9 cellular contexts compared by ENCODE assay signal in the genomic region with DNA sequence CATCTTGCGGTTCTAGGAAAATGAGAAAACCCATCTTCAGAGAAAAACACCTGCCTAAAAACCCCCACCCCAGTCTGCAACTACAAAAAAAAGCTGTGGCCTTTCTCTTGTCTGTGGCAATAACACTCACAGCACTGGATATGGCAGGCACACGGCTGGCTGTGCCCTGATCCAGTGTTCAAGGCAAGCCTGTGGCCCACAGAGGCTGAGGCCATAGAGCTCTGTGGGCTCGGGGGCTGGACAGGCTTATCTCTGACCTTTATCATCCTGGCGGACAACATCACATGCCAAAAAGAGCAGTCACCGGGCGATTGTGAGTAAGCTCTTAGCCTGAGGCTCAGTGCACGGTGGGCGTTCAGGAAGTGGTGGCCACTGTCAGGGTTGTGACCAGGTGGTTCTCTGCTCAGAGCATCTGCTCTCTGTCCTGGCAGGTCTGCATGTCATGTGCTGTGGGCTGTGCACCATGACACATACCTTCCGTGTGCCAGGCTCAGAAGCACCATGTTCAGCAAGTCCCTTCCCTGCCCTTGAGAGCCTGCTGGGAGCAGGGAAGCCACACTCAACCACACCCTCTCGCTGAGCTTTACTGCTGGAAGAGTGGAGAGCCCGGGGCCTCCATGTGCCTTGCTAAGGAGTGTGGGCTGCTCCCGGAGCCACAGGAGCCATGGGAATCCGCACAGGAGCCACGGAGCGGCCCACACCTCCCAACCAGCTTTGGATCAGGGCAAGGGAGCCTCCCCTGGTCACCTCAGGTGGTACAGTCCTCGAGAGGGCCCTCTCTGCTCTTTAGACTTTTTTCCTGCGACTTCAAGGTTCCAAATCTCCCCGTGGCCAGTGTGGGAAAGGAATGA. TPM values are rescaled to one million over a fixed set of nuclear protein-coding genes. Genes with fewer than 3 reads are reported as not detected.
DNase-seq lines count a peak whose midpoint lies in the region; ATAC-seq and TF ChIP-seq lines count a peak whose summit lies in the region.
"Had no signal": no experiment of that assay in that cellular context is flagged by ENCODE, and none has a peak within 500 bp of the region (broad histone marks: within the 10 kb centered on the region; RNA-seq: fewer than 3 reads in every experiment).

No MANE protein-coding gene starts in this region.

- peak; percentile 22 to 46 for DNase-seq in activated T-cell treated with anti-CD3 and anti-CD28 coated beads, Interleukin-2, amount 50 U/mL, for 72 hours
- DNase-seq in activated T-cell treated with anti-CD3 and anti-CD28 coated beads, Interleukin-2, amount 50 U/mL, for 4 hours: no peak
- DNase-seq in RKO (ENCODE audit: low spot score) (peak; percentile 61), fibroblast of the aortic adventitia (ENCODE audit: low read depth) (peak; percentile 37), thyroid gland (peak; percentile 39 to 60), NOMO-1 treated with dmso at 0.1 percent for 144 hours (lab: John Stamatoyannopoulos, UW; ENCODE audit: unreplicated experiment) (no peak), mesenteric fat pad (ENCODE audit: low spot score) (no peak)
- DNase-seq in activated effector memory CD4-positive, alpha-beta T cell treated with anti-CD3 and anti-CD28 coated beads, Interleukin-2, amount 50 U/mL, for 16 hours: no peak

- H3K27ac ChIP-seq in thyroid gland: no peak overlapping the region

- no peaks in the 10 kb centered on the region for H3K36me3 ChIP-seq in thyroid gland

- ATAC-seq in activated T-cell treated with anti-CD3 and anti-CD28 coated beads, Interleukin-2, amount 50 U/mL, for 72 hours (replicated peaks in 1 of 2): peak; percentile 95 to 96
- ATAC-seq in activated T-cell treated with anti-CD3 and anti-CD28 coated beads, Interleukin-2, amount 50 U/mL, for 4 hours: no peak

- H3K4me1 ChIP-seq in thyroid gland: peaks cover 0 to 7% of the 10 kb centered on the region in 2 donors

- H3K27me3 ChIP-seq in thyroid gland: no peaks in the 10 kb centered on the region

- TF ChIP-seq POLR2A in thyroid gland (IDR thresholded peaks at IDR 0.05): no peak

- peaks cover 18% of the 10 kb centered on the region for H3K27me3 Mint-ChIP-seq in activated T-cell treated with anti-CD3 and anti-CD28 coated beads, Interleukin-2, amount 50 U/mL, for 72 hours (ENCODE audit: low read depth)
- peaks cover 12% of the 10 kb centered on the region for H3K27me3 Mint-ChIP-seq in activated T-cell treated with anti-CD3 and anti-CD28 coated beads, Interleukin-2, amount 50 U/mL, for 4 hours (ENCODE audit: low read depth)
- H3K27me3 Mint-ChIP-seq: activated naive CD4-positive, alpha-beta T cell treated with anti-CD3 and anti-CD28 coated beads, Interleukin-2, amount 50 U/mL, for 24 hours had no signal

- H3K4me3 ChIP-seq in fibroblast of the aortic adventitia (ENCODE audit: low read depth, low read length) (no peak overlapping the region), thyroid gland (replicated peaks in 1 of 3) (no peak overlapping the region)

- intact Hi-C loops in thyroid gland (cut with DNase I): no loop called here

- H3K4me3 Mint-ChIP-seq in activated T-cell treated with anti-CD3 and anti-CD28 coated beads, Interleukin-2, amount 50 U/mL, for 72 hours: peak overlapping the region in 1 of 2 donors; percentile 36
- H3K4me3 Mint-ChIP-seq in activated T-cell treated with anti-CD3 and anti-CD28 coated beads, Interleukin-2, amount 50 U/mL, for 4 hours: no peak overlapping the region
- H3K4me3 Mint-ChIP-seq: activated naive CD4-positive, alpha-beta T cell treated with anti-CD3 and anti-CD28 coated beads, Interleukin-2, amount 50 U/mL, for 24 hours had no signal

- H3K27ac Mint-ChIP-seq in activated T-cell treated with anti-CD3 and anti-CD28 coated beads, Interleukin-2, amount 50 U/mL, for 72 hours: no peak overlapping the region
- H3K27ac Mint-ChIP-seq: activated naive CD4-positive, alpha-beta T cell treated with anti-CD3 and anti-CD28 coated beads, Interleukin-2, amount 50 U/mL, for 24 hours had no signal

- H3K4me1 Mint-ChIP-seq in activated T-cell treated with anti-CD3 and anti-CD28 coated beads, Interleukin-2, amount 50 U/mL, for 72 hours (ENCODE audit: low read depth): peaks cover 8% of the 10 kb centered on the region
- peaks cover 3% of the 10 kb centered on the region for H3K4me1 Mint-ChIP-seq in activated T-cell treated with anti-CD3 and anti-CD28 coated beads, Interleukin-2, amount 50 U/mL, for 4 hours (ENCODE audit: low read depth)
- H3K4me1 Mint-ChIP-seq: activated naive CD4-positive, alpha-beta T cell treated with anti-CD3 and anti-CD28 coated beads, Interleukin-2, amount 50 U/mL, for 24 hours had no signal

- H3K36me3 Mint-ChIP-seq in activated T-cell treated with anti-CD3 and anti-CD28 coated beads, Interleukin-2, amount 50 U/mL, for 72 hours (ENCODE audit: insufficient read depth in 2 of 2): no peaks in the 10 kb centered on the region
- H3K36me3 Mint-ChIP-seq in activated T-cell treated with anti-CD3 and anti-CD28 coated beads, Interleukin-2, amount 50 U/mL, for 4 hours (ENCODE audit: insufficient read depth): no peaks in the 10 kb centered on the region
- H3K36me3 Mint-ChIP-seq: activated naive CD4-positive, alpha-beta T cell treated with anti-CD3 and anti-CD28 coated beads, Interleukin-2, amount 50 U/mL, for 24 hours had no signal

- TF ChIP-seq CTCF in fibroblast of the aortic adventitia (IDR thresholded peaks at IDR 0.05; ENCODE audit: insufficient read depth, low read length): no peak
- peak in 1 of 6 experiments; percentile 8 for TF ChIP-seq CTCF in thyroid gland (IDR thresholded peaks at IDR 0.05)

- H3K9me3 Mint-ChIP-seq in activated T-cell treated with anti-CD3 and anti-CD28 coated beads, Interleukin-2, amount 50 U/mL, for 72 hours: no peaks in the 10 kb centered on the region
- no peaks in the 10 kb centered on the region for H3K9me3 Mint-ChIP-seq in activated T-cell treated with anti-CD3 and anti-CD28 coated beads, Interleukin-2, amount 50 U/mL, for 4 hours
- H3K9me3 Mint-ChIP-seq: activated naive CD4-positive, alpha-beta T cell treated with anti-CD3 and anti-CD28 coated beads, Interleukin-2, amount 50 U/mL, for 24 hours had no signal

- WGBS in thyroid gland, 2 donors: 56 to 61% methylated on average over 15 of the region's 18 CpGs

- H3K9me3 ChIP-seq in thyroid gland: no peaks in the 10 kb centered on the region

RNA-seq across cellular contexts. Expression of a gene that starts 34.6 kb away (rescaled TPM):
- not detected for total RNA-seq in activated T-cell treated with anti-CD3 and anti-CD28 coated beads, Interleukin-2, amount 50 U/mL, for 72 hours
- total RNA-seq in activated T-cell treated with anti-CD3 and anti-CD28 coated beads, Interleukin-2, amount 50 U/mL, for 4 hours: not detected
- total RNA-seq in fibroblast of the aortic adventitia (ENCODE audit: low replicate concordance) (not detected in 2 replicates), thyroid gland (1 to 10 TPM in 1 of 4 donors, under 1 TPM in 2, not detected in 1; 0.33 to 1.5 (median 0.79) TPM), mesenteric fat pad (not detected)

RNA-seq across cellular contexts. Expression of a gene that starts 41.7 kb away (rescaled TPM):
- total RNA-seq in activated T-cell treated with anti-CD3 and anti-CD28 coated beads, Interleukin-2, amount 50 U/mL, for 72 hours: not detected
- total RNA-seq in activated T-cell treated with anti-CD3 and anti-CD28 coated beads, Interleukin-2, amount 50 U/mL, for 4 hours: under 1 TPM in 1 of 3 donors, not detected in 2; 0.03 TPM
- total RNA-seq in fibroblast of the aortic adventitia (ENCODE audit: low replicate concordance): 1.7 and 13.7 TPM in 2 replicates
- 10 to 100 TPM; 40.7 to 64.3 (median 50.2) TPM for total RNA-seq in thyroid gland
- 10.7 TPM for total RNA-seq in mesenteric fat pad

RNA-seq across cellular contexts. Expression of a gene that starts 43.1 kb away (rescaled TPM):
- 1,000 to 10,000 TPM; 1,754 to 1,822 TPM for total RNA-seq in activated T-cell treated with anti-CD3 and anti-CD28 coated beads, Interleukin-2, amount 50 U/mL, for 72 hours
- total RNA-seq in activated T-cell treated with anti-CD3 and anti-CD28 coated beads, Interleukin-2, amount 50 U/mL, for 4 hours: 1,000 to 10,000 TPM; 2,385 to 2,622 (median 2,487) TPM
- total RNA-seq in fibroblast of the aortic adventitia (ENCODE audit: low replicate concordance): 356 and 2,683 TPM in 2 replicates
- total RNA-seq in thyroid gland: 1,000 to 10,000 TPM; 1,231 to 2,313 (median 2,047) TPM
- total RNA-seq in mesenteric fat pad: 1,064 TPM

RNA-seq across cellular contexts. Expression of a gene that starts 43.3 kb away (rescaled TPM):
- 100 to 1,000 TPM; 116 to 125 TPM for total RNA-seq in activated T-cell treated with anti-CD3 and anti-CD28 coated beads, Interleukin-2, amount 50 U/mL, for 72 hours
- 100 to 1,000 TPM; 131 to 146 (median 146) TPM for total RNA-seq in activated T-cell treated with anti-CD3 and anti-CD28 coated beads, Interleukin-2, amount 50 U/mL, for 4 hours
- total RNA-seq in fibroblast of the aortic adventitia (ENCODE audit: low replicate concordance) (19.6 and 21.3 TPM in 2 replicates), thyroid gland (10 to 100 TPM; 19.8 to 29.6 (median 20.4) TPM), mesenteric fat pad (39.9 TPM)

RNA-seq across cellular contexts. Expression of a gene that starts 47.5 kb away (rescaled TPM):
- 1 to 10 TPM; 2.9 to 4.0 TPM for total RNA-seq in activated T-cell treated with anti-CD3 and anti-CD28 coated beads, Interleukin-2, amount 50 U/mL, for 72 hours
- 1 to 10 TPM; 2.3 to 3.5 (median 2.7) TPM for total RNA-seq in activated T-cell treated with anti-CD3 and anti-CD28 coated beads, Interleukin-2, amount 50 U/mL, for 4 hours
- total RNA-seq in fibroblast of the aortic adventitia (ENCODE audit: low replicate concordance) (1.2 TPM in 1 of 2 replicates, not detected in the other), thyroid gland (10 to 100 TPM; 15.3 to 25.0 (median 19.3) TPM), mesenteric fat pad (0.64 TPM)

Comparison
In these comparisons a context has a peak if more than half of its experiments do, and no peak if none do; other contexts are left out.
1. ATAC-seq: peak in activated T-cell treated with anti-CD3 and anti-CD28 coated beads, Interleukin-2, amount 50 U/mL, for 72 hours (2 of 2); none in activated T-cell treated with anti-CD3 and anti-CD28 coated beads, Interleukin-2, amount 50 U/mL, for 4 hours (0 of 2).
2. DNase-seq: peak in activated T-cell treated with anti-CD3 and anti-CD28 coated beads, Interleukin-2, amount 50 U/mL, for 72 hours (2 of 2), RKO (single experiment), fibroblast of the aortic adventitia (single experiment) and thyroid gland (2 of 2); none in activated T-cell treated with anti-CD3 and anti-CD28 coated beads, Interleukin-2, amount 50 U/mL, for 4 hours (single experiment), NOMO-1 treated with dmso at 0.1 percent for 144 hours (single experiment), mesenteric fat pad (single experiment) and activated effector memory CD4-positive, alpha-beta T cell treated with anti-CD3 and anti-CD28 coated beads, Interleukin-2, amount 50 U/mL, for 16 hours (single experiment).